15 cellular contexts compared by ENCODE assay signal in the genomic region with DNA sequence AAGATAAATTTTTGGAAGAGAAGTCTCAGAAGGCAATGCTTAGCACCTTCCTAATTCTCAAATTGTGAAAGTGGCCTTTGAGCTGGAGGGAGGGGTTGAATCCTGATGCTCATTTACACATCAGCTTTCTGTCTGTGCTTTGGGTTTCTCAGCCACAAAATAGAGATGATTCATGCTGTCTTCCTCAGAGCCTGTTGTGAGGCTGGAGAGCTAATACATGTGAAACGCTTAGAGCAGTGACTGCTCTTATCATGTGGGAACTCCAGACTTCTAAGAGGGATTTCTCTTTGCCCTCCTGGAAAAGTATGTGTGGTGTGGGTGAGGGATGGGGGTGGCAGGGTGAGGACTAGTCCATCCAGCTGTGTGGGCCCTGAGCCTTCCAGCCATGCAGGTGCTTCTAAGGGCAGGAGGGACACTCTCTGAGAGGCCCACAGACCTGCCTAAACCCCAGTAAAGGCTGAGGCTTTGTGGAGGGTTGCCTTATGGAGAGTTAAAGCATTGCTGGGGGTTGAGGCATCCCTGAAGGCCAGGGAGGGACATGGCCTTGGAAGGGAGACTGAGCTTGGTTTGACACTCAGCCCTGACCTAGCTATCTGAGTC. TPM values are rescaled to one million over a fixed set of nuclear protein-coding genes. Genes with fewer than 3 reads are reported as not detected.
DNase-seq lines count a peak whose midpoint lies in the region; FAIRE-seq and TF ChIP-seq lines count a peak whose summit lies in the region.
"Had no signal": no experiment of that assay in that cellular context is flagged by ENCODE, and none has a peak within 500 bp of the region (broad histone marks: within the 10 kb centered on the region; RNA-seq: fewer than 3 reads in every experiment).

No MANE protein-coding gene starts in this region.

- no peak overlapping the region for H4K8ac ChIP-seq in mesenchymal stem cell (ENCODE audit: low read length)

- H4K91ac ChIP-seq in mesenchymal stem cell (ENCODE audit: low read length): no peak overlapping the region

- no peak overlapping the region for H3K23ac ChIP-seq in mesenchymal stem cell (ENCODE audit: low read length in 2 of 2)

- H2AFZ ChIP-seq in mesenchymal stem cell (ENCODE audit: low read depth, low read length): no peak overlapping the region

- no peak overlapping the region for H3K14ac ChIP-seq in mesenchymal stem cell (ENCODE audit: low read length in 2 of 2)

- H3K4me2 ChIP-seq in mesenchymal stem cell (ENCODE audit: low read length, poor library complexity, severe bottlenecking): no peak overlapping the region

- H3K9me3 ChIP-seq in mesenchymal stem cell (ENCODE audit: control insufficient read depth, low read length): no peaks in the 10 kb centered on the region

- no peak for FAIRE-seq in HTR-8/SVneo (lab: Jason Lieb, UNC)
- FAIRE-seq: GM12878 had no signal

- no peaks in the 10 kb centered on the region for H3K79me1 ChIP-seq in mesenchymal stem cell (replicated peaks; ENCODE audit: low read length, poor library complexity, severe bottlenecking)

- no peak overlapping the region for H3K18ac ChIP-seq in mesenchymal stem cell (ENCODE audit: low read depth in 1 of 2, low read length in 2 of 2)

- H3K4me3 ChIP-seq in AG09309 (ENCODE audit: control insufficient read depth, low read depth, low read length) (no peak overlapping the region), mesenchymal stem cell (ENCODE audit: insufficient read depth in 1 of 2, low read depth in 1 of 2, low read length in 2 of 2) (no peak overlapping the region)
- H3K4me3 ChIP-seq: GM12878, SK-N-MC had no signal

- DNase-seq in AG09309 (ENCODE audit: low read depth) (peak; percentile 59), H4 (ENCODE audit: low spot score) (peak; percentile 75), SW480 (ENCODE audit: low spot score) (peak; percentile 77), mesenchymal stem cell (peak; percentile 27), LoVo (ENCODE audit: low spot score) (no peak), NCI-H2171 treated with DMSO at 0.1 percent for 48 hours (lab: John Stamatoyannopoulos, UW) (no peak), NCI-H446 (lab: John Stamatoyannopoulos, UW) (no peak), HTR-8/SVneo (ENCODE audit: insufficient read length, low spot score) (no peak)
- DNase-seq: activated CD4-positive, alpha-beta T cell treated with anti-CD3 and anti-CD28 coated beads for 48 hours; activated naive CD8-positive, alpha-beta T cell treated with anti-CD3 and anti-CD28 coated beads, Interleukin-2, amount 10 ng/mL, durations not matched to agents 7 days and 5 days; CD8-positive, alpha-beta memory T cell; hippocampal formation; NCI-H2081 treated with DMSO at 0.1 percent for 48 hours had no signal

- H2BK5ac ChIP-seq in mesenchymal stem cell (ENCODE audit: low read depth, low read length, poor library complexity, severe bottlenecking): no peak overlapping the region

- no peak overlapping the region for H2BK12ac ChIP-seq in mesenchymal stem cell (ENCODE audit: low read length in 2 of 2)

- H2BK15ac ChIP-seq in mesenchymal stem cell (ENCODE audit: low read depth, poor library complexity, severe bottlenecking): no peak overlapping the region

- H3K27me3 ChIP-seq in mesenchymal stem cell (ENCODE audit: control insufficient read depth in 1 of 2, insufficient read depth in 1 of 2, low read length in 2 of 2): peaks cover 69 to 96% of the 10 kb centered on the region in 2 experiments

- no peak overlapping the region for H3K9ac ChIP-seq in mesenchymal stem cell (ENCODE audit: low read length)

- TF ChIP-seq CTCF in AG09309 (IDR thresholded peaks at IDR 0.05; ENCODE audit: control insufficient read depth, insufficient read depth, low read depth, low read length, missing control alignments): no peak

- peaks cover 28% of the 10 kb centered on the region for H3K4me1 ChIP-seq in mesenchymal stem cell (ENCODE audit: control insufficient read depth, insufficient read depth, low read depth, low read length)

- no peak overlapping the region for H3K4ac ChIP-seq in mesenchymal stem cell (ENCODE audit: low read depth in 1 of 2, low read length in 2 of 2)

- no peak overlapping the region for H3K27ac ChIP-seq in mesenchymal stem cell (ENCODE audit: low read length, poor library complexity, severe bottlenecking)
- H3K27ac ChIP-seq: SK-N-MC had no signal

- no peaks in the 10 kb centered on the region for H3K36me3 ChIP-seq in mesenchymal stem cell (ENCODE audit: control insufficient read depth in 1 of 2, insufficient read depth in 2 of 2, low read depth in 1 of 2, low read length in 2 of 2)

- no peak overlapping the region for H2AK5ac ChIP-seq in mesenchymal stem cell (ENCODE audit: low read length, severe bottlenecking)

- no peak overlapping the region for H2BK120ac ChIP-seq in mesenchymal stem cell (ENCODE audit: low read depth, low read length)

- WGBS in mesenchymal stem cell: 12% methylated on average over 1 of the region's 1 CpG

RNA-seq across cellular contexts. Expression of a gene that starts 4.8 kb away (rescaled TPM):
- total RNA-seq in H4 (2014; rRNA removed; shearing (Covaris generic)): not detected in 2 replicates
- polyA plus RNA-seq in mesenchymal stem cell (2013, experiment 1 of 2): not detected
- not detected for polyA plus RNA-seq in mesenchymal stem cell (2013, experiment 2 of 2)
- total RNA-seq: activated naive CD8-positive, alpha-beta T cell treated with anti-CD3 and anti-CD28 coated beads, Interleukin-2, amount 10 ng/mL, durations not matched to agents 7 days and 5 days; CD8-positive, alpha-beta memory T cell; GM12878 had no signal
- polyA plus RNA-seq: CD8-positive, alpha-beta memory T cell; GM12878 had no signal

RNA-seq across cellular contexts. Expression of a gene that starts 37.9 kb away (rescaled TPM):
- 5.9 and 7.4 TPM in 2 replicates for total RNA-seq in H4 (2014; rRNA removed; shearing (Covaris generic))
- not detected for polyA plus RNA-seq in mesenchymal stem cell (2013, experiment 1 of 2)
- not detected for polyA plus RNA-seq in mesenchymal stem cell (2013, experiment 2 of 2)
- total RNA-seq: activated naive CD8-positive, alpha-beta T cell treated with anti-CD3 and anti-CD28 coated beads, Interleukin-2, amount 10 ng/mL, durations not matched to agents 7 days and 5 days; CD8-positive, alpha-beta memory T cell; GM12878 had no signal
- polyA plus RNA-seq: CD8-positive, alpha-beta memory T cell; GM12878 had no signal

RNA-seq across cellular contexts. Expression of a gene that starts 52.8 kb away (rescaled TPM):
- 0.27 and 0.52 TPM in 2 replicates for total RNA-seq in H4 (2014; rRNA removed; shearing (Covaris generic))
- polyA plus RNA-seq in mesenchymal stem cell (2013, experiment 1 of 2): 1.4 TPM
- 1.3 TPM for polyA plus RNA-seq in mesenchymal stem cell (2013, experiment 2 of 2)
- total RNA-seq: activated naive CD8-positive, alpha-beta T cell treated with anti-CD3 and anti-CD28 coated beads, Interleukin-2, amount 10 ng/mL, durations not matched to agents 7 days and 5 days; CD8-positive, alpha-beta memory T cell; GM12878 had no signal
- polyA plus RNA-seq: CD8-positive, alpha-beta memory T cell; GM12878 had no signal

Comparison
In these comparisons a context has a peak if more than half of its experiments do, and no peak if none do; other contexts are left out.
1. DNase-seq: peak in AG09309 (single experiment), H4 (single experiment), SW480 (single experiment) and mesenchymal stem cell (single experiment); none in LoVo (single experiment), NCI-H2171 treated with DMSO at 0.1 percent for 48 hours (single experiment), NCI-H446 (0 of 2) and HTR-8/SVneo (single experiment).